ENCODE assay signal across 23 cellular contexts in genomic region chrX:5907202-5907601, GRCh38.
"Had no signal": no experiment of that assay in that cellular context is flagged by ENCODE, and none has a peak within 500 bp of the region (broad histone marks: within the 10 kb centered on the region; RNA-seq: fewer than 3 reads in every experiment).

No MANE protein-coding gene starts in this region.

- H3K27me3 ChIP-seq: brain microvascular endothelial cell, cardiac muscle cell, Peyer's patch had no signal

- H3K27ac Mint-ChIP-seq: activated CD4-positive, alpha-beta memory T cell treated with anti-CD3 and anti-CD28 coated beads, Interleukin-2, amount 10 ng/mL, durations not matched to agents 7 days and 5 days; activated naive CD8-positive, alpha-beta T cell treated with anti-CD3 and anti-CD28 coated beads for 36 hours; activated T-helper 2 cell treated with anti-CD3 and anti-CD28 coated beads, Interferon-gamma antibody, Interleukin-2, Interleukin-4, amounts not matched to agents 10 μg/mL and 5 μg/mL and 100 μg/mL, durations not matched to agents 14 hours and 24 hours and 36 hours had no signal

- H3K9me3 ChIP-seq: Peyer's patch had no signal

- H3K9me3 Mint-ChIP-seq: activated CD4-positive, alpha-beta memory T cell treated with anti-CD3 and anti-CD28 coated beads, Interleukin-2, amount 10 ng/mL, durations not matched to agents 7 days and 5 days; activated naive CD4-positive, alpha-beta T cell treated with anti-CD3 and anti-CD28 coated beads, Interleukin-2, amount 10 ng/mL, durations not matched to agents 7 days and 5 days; activated naive CD8-positive, alpha-beta T cell treated with anti-CD3 and anti-CD28 coated beads for 36 hours; activated T-helper 2 cell treated with anti-CD3 and anti-CD28 coated beads, Interferon-gamma antibody, Interleukin-2, Interleukin-4, amounts not matched to agents 10 μg/mL and 5 μg/mL and 100 μg/mL, durations not matched to agents 14 hours and 24 hours and 36 hours had no signal

- H3K4me1 Mint-ChIP-seq: activated CD4-positive, alpha-beta memory T cell treated with anti-CD3 and anti-CD28 coated beads, Interleukin-2, amount 10 ng/mL, durations not matched to agents 7 days and 5 days; activated naive CD4-positive, alpha-beta T cell treated with anti-CD3 and anti-CD28 coated beads, Interleukin-2, amount 10 ng/mL, durations not matched to agents 7 days and 5 days; activated naive CD8-positive, alpha-beta T cell treated with anti-CD3 and anti-CD28 coated beads for 36 hours had no signal

- H3K4me3 Mint-ChIP-seq: activated CD4-positive, alpha-beta memory T cell treated with anti-CD3 and anti-CD28 coated beads, Interleukin-2, amount 10 ng/mL, durations not matched to agents 7 days and 5 days; activated naive CD4-positive, alpha-beta T cell treated with anti-CD3 and anti-CD28 coated beads, Interleukin-2, amount 10 ng/mL, durations not matched to agents 7 days and 5 days; activated naive CD8-positive, alpha-beta T cell treated with anti-CD3 and anti-CD28 coated beads for 36 hours had no signal

- H3K4me3 ChIP-seq: cardiac muscle cell, Peyer's patch had no signal

- H3K36me3 ChIP-seq: brain microvascular endothelial cell, cardiac muscle cell, Peyer's patch had no signal

- H3K27ac ChIP-seq: brain microvascular endothelial cell, cardiac muscle cell, Peyer's patch had no signal

- H3K36me3 Mint-ChIP-seq: activated naive CD4-positive, alpha-beta T cell treated with anti-CD3 and anti-CD28 coated beads, Interleukin-2, amount 10 ng/mL, durations not matched to agents 7 days and 5 days; activated naive CD8-positive, alpha-beta T cell treated with anti-CD3 and anti-CD28 coated beads for 36 hours had no signal

- DNase-seq: activated CD4-positive, alpha-beta memory T cell treated with anti-CD3 and anti-CD28 coated beads, Interleukin-2, amount 10 ng/mL, durations not matched to agents 7 days and 5 days; activated CD4-positive, alpha-beta T cell treated with anti-CD3 and anti-CD28 coated beads, Interleukin-2, amount 50 U/mL, for 1 hour; activated CD4-positive, CD25-positive, alpha-beta regulatory T cell; activated gamma-delta T cell treated with Interleukin-2 at 50 U/mL for 16 hours; activated naive CD4-positive, alpha-beta T cell treated with anti-CD3 and anti-CD28 coated beads, Interleukin-2, amount 10 ng/mL, durations not matched to agents 7 days and 5 days; activated naive CD8-positive, alpha-beta T cell treated with anti-CD3 and anti-CD28 coated beads for 36 hours; activated T-cell treated with anti-CD3 and anti-CD28 coated beads for 4 hours; activated T-cell treated with anti-CD3 and anti-CD28 coated beads, Interleukin-2, amount 50 U/mL, for 48 hours; brain microvascular endothelial cell; cerebellar nuclear complex; KBM-7; NCI-H1092; NCI-H1417; NCI-H1694; NCI-H2029; NCI-H510A treated with DMSO at 0.1 percent for 48 hours; NCI-H69; Peyer's patch; SHP77; T-helper 2 cell; T1000 had no signal

- H3K4me1 ChIP-seq: Peyer's patch had no signal

- H3K27me3 Mint-ChIP-seq: activated CD4-positive, alpha-beta memory T cell treated with anti-CD3 and anti-CD28 coated beads, Interleukin-2, amount 10 ng/mL, durations not matched to agents 7 days and 5 days; activated naive CD4-positive, alpha-beta T cell treated with anti-CD3 and anti-CD28 coated beads, Interleukin-2, amount 10 ng/mL, durations not matched to agents 7 days and 5 days; activated naive CD8-positive, alpha-beta T cell treated with anti-CD3 and anti-CD28 coated beads for 36 hours had no signal
